In the genomic region with DNA sequence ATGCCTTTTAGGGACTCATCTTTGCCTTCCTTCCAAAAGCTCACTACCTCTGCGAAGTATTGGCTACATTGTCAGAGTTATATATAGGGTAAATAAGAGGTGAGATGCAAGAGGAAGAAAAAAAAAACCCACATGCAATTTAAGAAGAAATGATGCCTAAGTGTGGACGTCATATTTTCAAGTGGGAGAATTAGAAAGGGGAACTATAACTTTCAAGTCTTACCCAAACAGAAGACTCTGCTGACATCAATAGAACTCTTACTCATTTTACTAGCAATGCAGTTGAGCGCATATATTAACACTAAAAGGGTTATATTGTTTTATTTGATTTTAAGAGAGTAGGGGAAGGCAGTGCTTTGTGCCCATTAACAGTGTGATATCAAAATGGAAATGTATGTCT, we compare ENCODE assay signal across 16 cellular contexts. TPM values are rescaled to one million over a fixed set of nuclear protein-coding genes. Genes with fewer than 3 reads are reported as not detected.
A peak's percentile ranks its signal among the peaks of the same experiment; 100 is the strongest.
DNase-seq lines count a peak whose midpoint lies in the region; ATAC-seq, FAIRE-seq and TF ChIP-seq lines count a peak whose summit lies in the region.
"Had no signal": no experiment of that assay in that cellular context is flagged by ENCODE, and none has a peak within 500 bp of the region (broad histone marks: within the 10 kb centered on the region; RNA-seq: fewer than 3 reads in every experiment).

No MANE protein-coding gene starts in this region.

- H3K27me3 ChIP-seq in naive thymus-derived CD4-positive, alpha-beta T cell (ENCODE audit: control insufficient read depth in 2 of 2, insufficient read depth in 2 of 2, low read length in 2 of 2) = no peaks in the 10 kb centered on the region
- H3K27me3 ChIP-seq in left ventricle myocardium inferior (ENCODE audit: low read depth) (no peaks in the 10 kb centered on the region), right lobe of liver (no peaks in the 10 kb centered on the region)

- no peak overlapping the region for H3K27ac Mint-ChIP-seq in naive thymus-derived CD4-positive, alpha-beta T cell
- H3K27ac Mint-ChIP-seq: T-cell had no signal

- no peaks in the 10 kb centered on the region for H3K36me3 Mint-ChIP-seq in naive thymus-derived CD4-positive, alpha-beta T cell
- H3K36me3 Mint-ChIP-seq: T-cell had no signal

- ATAC-seq in GM18907 (IDR thresholded peaks at IDR 0.05; ENCODE audit: unreplicated experiment) (peak; percentile 74), GM21786 (IDR thresholded peaks at IDR 0.05; ENCODE audit: unreplicated experiment) (peak; percentile 82), HG03354 (IDR thresholded peaks at IDR 0.05; ENCODE audit: poor library complexity, severe bottlenecking, unreplicated experiment) (peak; percentile 80), right lobe of liver (no peak)
- ATAC-seq in naive thymus-derived CD4-positive, alpha-beta T cell = peak; percentile 46
- ATAC-seq: HepG2, T-cell had no signal

- H3K4me3 Mint-ChIP-seq in naive thymus-derived CD4-positive, alpha-beta T cell = no peak overlapping the region
- H3K4me3 Mint-ChIP-seq: T-cell had no signal

- TF ChIP-seq POLR2A in right lobe of liver (IDR thresholded peaks at IDR 0.05) = no peak

- WGBS in right lobe of liver (ENCODE audit: insufficient coverage, low coverage, low lambda C conversion rate, missing lambda C conversion rate) = 70% methylated on average over 3 of the region's 3 CpGs

- peaks cover 13 to 42% (median 27%) of the 10 kb centered on the region in 5 donors for H3K27me3 Mint-ChIP-seq in naive thymus-derived CD4-positive, alpha-beta T cell

- no peaks in the 10 kb centered on the region for H3K9me3 ChIP-seq in naive thymus-derived CD4-positive, alpha-beta T cell (ENCODE audit: control insufficient read depth in 2 of 3, low read length in 3 of 3)
- no peaks in the 10 kb centered on the region for H3K9me3 ChIP-seq in left ventricle myocardium inferior (replicated peaks)
- H3K9me3 ChIP-seq in right lobe of liver = no peaks in the 10 kb centered on the region
- H3K9me3 ChIP-seq: Caco-2 had no signal

- H3K9me3 Mint-ChIP-seq in naive thymus-derived CD4-positive, alpha-beta T cell = no peaks in the 10 kb centered on the region
- H3K9me3 Mint-ChIP-seq: T-cell had no signal

- no peak overlapping the region for H3K27ac ChIP-seq in naive thymus-derived CD4-positive, alpha-beta T cell (ENCODE audit: low read depth, low read length)
- H3K27ac ChIP-seq in left ventricle myocardium inferior (replicated peaks) (no peak overlapping the region), right lobe of liver (no peak overlapping the region)
- H3K27ac ChIP-seq: cardiac muscle cell had no signal

- FAIRE-seq in frontal cortex (lab: Jason Lieb, UNC) = no peak
- FAIRE-seq: HepG2 had no signal

- H3K36me3 ChIP-seq in naive thymus-derived CD4-positive, alpha-beta T cell (ENCODE audit: control insufficient read depth in 2 of 3, insufficient read depth in 3 of 3, low read length in 3 of 3) = no peaks in the 10 kb centered on the region
- H3K36me3 ChIP-seq in left ventricle myocardium inferior (peaks cover 50% of the 10 kb centered on the region), right lobe of liver (no peaks in the 10 kb centered on the region)
- H3K36me3 ChIP-seq: cardiac muscle cell had no signal

- H3K4me1 ChIP-seq in naive thymus-derived CD4-positive, alpha-beta T cell (ENCODE audit: control insufficient read depth in 2 of 2, insufficient read depth in 2 of 2, low read length in 2 of 2) = no peaks in the 10 kb centered on the region
- H3K4me1 ChIP-seq in left ventricle myocardium inferior (peaks cover 11% of the 10 kb centered on the region), right lobe of liver (no peaks in the 10 kb centered on the region)
- H3K4me1 ChIP-seq: Caco-2 had no signal

- CTCF ChIA-PET in naive thymus-derived CD4-positive, alpha-beta T cell (lab: Charles Lee) = no interaction called here

- TF ChIP-seq CTCF in left ventricle myocardium inferior (IDR thresholded peaks at IDR 0.05; ENCODE audit: borderline replicate concordance) (no peak), right lobe of liver (IDR thresholded peaks at IDR 0.05) (no peak)

- no peaks in the 10 kb centered on the region for H3K4me1 Mint-ChIP-seq in naive thymus-derived CD4-positive, alpha-beta T cell
- H3K4me1 Mint-ChIP-seq: T-cell had no signal

- no peak for DNase-seq in naive thymus-derived CD4-positive, alpha-beta T cell
- DNase-seq in frontal cortex (ENCODE audit: low spot score in 2 of 2) = no peak
- no peak for DNase-seq in left ventricle myocardium inferior
- no peak for DNase-seq in right lobe of liver
- DNase-seq: activated gamma-delta T cell treated with Interleukin-2 at 50 U/mL for 16 hours; Caco-2; GOT3; NCI-H1436; stimulated activated CD4-positive, alpha-beta T cell treated with anti-CD3 and anti-CD28 coated beads, Interleukin-4, amount 100 ng/mL, for 1 hour; T-cell had no signal

- no peak overlapping the region for H3K4me3 ChIP-seq in naive thymus-derived CD4-positive, alpha-beta T cell (ENCODE audit: low read length)
- no peak overlapping the region for H3K4me3 ChIP-seq in left ventricle myocardium inferior
- no peak overlapping the region for H3K4me3 ChIP-seq in right lobe of liver
- H3K4me3 ChIP-seq: cardiac muscle cell had no signal

- intact Hi-C loops in naive thymus-derived CD4-positive, alpha-beta T cell (cut with micrococcal nuclease) = no loop called here
- intact Hi-C loops in left ventricle myocardium inferior (cut with micrococcal nuclease) (no loop called here), right lobe of liver (cut with DNase I) (no loop called here)

- POLR2A ChIA-PET in naive thymus-derived CD4-positive, alpha-beta T cell (lab: Charles Lee) = no interaction called here

RNA-seq across cellular contexts. Expression of gene EBF1, which starts 15.7 kb away (rescaled TPM):
- 1 to 10 TPM in 1 of 5 experiments, under 1 TPM in 3, not detected in 1; 0.22 to 1.4 (median 0.47) TPM for total RNA-seq in naive thymus-derived CD4-positive, alpha-beta T cell
- polyA plus RNA-seq in naive thymus-derived CD4-positive, alpha-beta T cell = not detected
- total RNA-seq in frontal cortex = 6.1 TPM
- total RNA-seq in left ventricle myocardium inferior = 10.4 TPM
- under 1 TPM; 0.06 to 0.51 (median 0.26) TPM for total RNA-seq in right lobe of liver
- total RNA-seq: Caco-2, epithelial cell of proximal tubule, HepG2 had no signal
- polyA plus RNA-seq: cardiac muscle cell, HepG2 had no signal

Comparison
In these comparisons a context has a peak if more than half of its experiments do, and no peak if none do; other contexts are left out.
1. ATAC-seq: peak in GM18907 (single experiment), GM21786 (single experiment), HG03354 (single experiment) and naive thymus-derived CD4-positive, alpha-beta T cell (single experiment); none in right lobe of liver (0 of 4).